Comparison of ENCODE assay signal across 8 cellular contexts in the genomic region with DNA sequence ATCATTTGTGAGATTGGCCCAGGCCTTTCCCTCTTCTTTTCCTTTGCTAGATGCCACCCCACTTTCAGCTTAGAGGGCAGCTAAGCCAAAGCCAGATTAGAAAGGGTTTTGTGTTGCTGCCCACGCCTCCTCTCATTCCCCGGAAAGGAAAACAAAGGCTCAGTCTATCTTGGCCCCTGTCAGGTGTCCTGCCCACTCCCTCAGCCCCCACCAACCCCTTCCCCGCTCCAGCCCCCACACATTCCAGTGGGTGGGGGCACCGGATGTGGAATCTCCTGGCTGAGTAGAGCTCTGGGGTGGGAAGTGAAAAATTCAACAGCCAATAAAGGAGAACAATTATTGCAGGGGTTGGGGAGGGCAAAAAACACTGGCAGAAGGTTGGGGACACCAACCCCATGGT. TPM values are rescaled to one million over a fixed set of nuclear protein-coding genes. Genes with fewer than 3 reads are reported as not detected.
DNase-seq lines count a peak whose midpoint lies in the region; ATAC-seq, FAIRE-seq and TF ChIP-seq lines count a peak whose summit lies in the region.
"Had no signal": no experiment of that assay in that cellular context is flagged by ENCODE, and none has a peak within 500 bp of the region (broad histone marks: within the 10 kb centered on the region; RNA-seq: fewer than 3 reads in every experiment).

No MANE protein-coding gene starts in this region.

- no peaks in the 10 kb centered on the region for H3K9me3 Mint-ChIP-seq in CD4-positive, CD25-positive, alpha-beta regulatory T cell
- H3K9me3 Mint-ChIP-seq in activated CD4-positive, alpha-beta memory T cell treated with anti-CD3 and anti-CD28 coated beads for 36 hours = no peaks in the 10 kb centered on the region

- TF ChIP-seq RAD21 in HepG2 (CRISPR knock-in tag; IDR thresholded peaks at IDR 0.05) = no peak

- TF ChIP-seq EP300 in HepG2 (IDR thresholded peaks at IDR 0.05; ENCODE audit: low read depth in 2 of 2, low read length in 2 of 2) (no peak), HepG2 (CRISPR knock-in tag; IDR thresholded peaks at IDR 0.05; ENCODE audit: borderline replicate concordance) (no peak)

- no peak for DNase-seq in CD4-positive, CD25-positive, alpha-beta regulatory T cell
- no peak for DNase-seq in activated CD4-positive, alpha-beta memory T cell treated with anti-CD3 and anti-CD28 coated beads for 36 hours
- DNase-seq in HepG2 (ENCODE audit: low spot score) (no peak), NCI-H1092 treated with DMSO at 0.1 percent for 48 hours (lab: John Stamatoyannopoulos, UW) (no peak)
- DNase-seq in stimulated activated CD4-positive, alpha-beta T cell treated with anti-CD3 and anti-CD28 coated beads, Interleukin-1b, Interleukin-23, amount 100 ng/mL, for 48 hours = no peak
- DNase-seq: NCI-H1105 had no signal

- TF ChIP-seq POLR2A in HepG2 (IDR thresholded peaks at IDR 0.05; ENCODE audit: insufficient read depth in 1 of 2, low read depth in 2 of 2, low read length in 2 of 2) = no peak

- POLR2A ChIA-PET in activated CD4-positive, alpha-beta memory T cell treated with anti-CD3 and anti-CD28 coated beads for 36 hours (lab: Charles Lee) = interaction anchor here (3.1 kb wide), 1 partner anchor 12 kb away, joined by 23 read pairs; a partner anchor contains a TSS
- POLR2A ChIA-PET in HepG2 (lab: Yijun Ruan, JAX) = interaction anchor here (1.2 to 4.5 kb wide), 2 partner anchors 11 to 36 kb away, joined by 4 to 38 read pairs; a partner anchor contains a TSS

- H3K4me1 ChIP-seq in CD4-positive, CD25-positive, alpha-beta regulatory T cell (ENCODE audit: control insufficient read depth, insufficient read depth, low read length, poor library complexity, severe bottlenecking) = peaks cover 37% of the 10 kb centered on the region
- H3K4me1 ChIP-seq in HepG2 (ENCODE audit: insufficient read depth, low read length) = peaks cover 69% of the 10 kb centered on the region

- FAIRE-seq in HepG2 (lab: Jason Lieb, UNC) = no peak

- 47% methylated on average over 4 of the region's 4 CpGs for WGBS in HepG2 (ENCODE audit: low lambda C conversion rate)

- BruUV-seq in HepG2 (replicated peaks; lab: Mats Ljungman, UMichigan) = no TSS peak

- peak overlapping the region; percentile 72 for H3K4me2 ChIP-seq in HepG2 (ENCODE audit: low read depth, low read length)

- no peaks in the 10 kb centered on the region for H3K9me3 ChIP-seq in CD4-positive, CD25-positive, alpha-beta regulatory T cell (ENCODE audit: control insufficient read depth in 2 of 2, low read length in 2 of 2)
- no peaks in the 10 kb centered on the region for H3K9me3 ChIP-seq in HepG2 (ENCODE audit: low read length)

- intact Hi-C loops in activated CD4-positive, alpha-beta memory T cell treated with anti-CD3 and anti-CD28 coated beads for 36 hours (cut with micrococcal nuclease) = loop anchor here (5.0 kb wide), 2 partner anchors 71 to 731 kb away; no protein-coding TSS in a partner anchor
- intact Hi-C loops in HepG2 (cut with micrococcal nuclease; ENCODE audit: unreplicated experiment) = no loop called here

- no peaks in the 10 kb centered on the region for H3K27me3 ChIP-seq in CD4-positive, CD25-positive, alpha-beta regulatory T cell (ENCODE audit: control insufficient read depth, insufficient read depth, low read length)
- H3K27me3 ChIP-seq in HepG2 (ENCODE audit: control insufficient read depth in 1 of 2, insufficient read depth in 2 of 2, low read length in 2 of 2) = no peaks in the 10 kb centered on the region
- H3K27me3 ChIP-seq: cardiac muscle cell had no signal

- no peak overlapping the region for H3K9ac ChIP-seq in HepG2 (ENCODE audit: insufficient read depth, low read depth, low read length)

- H3K4me3 ChIP-seq in CD4-positive, CD25-positive, alpha-beta regulatory T cell (ENCODE audit: low read depth, low read length) = no peak overlapping the region
- H3K4me3 ChIP-seq in HepG2 (replicated peaks in 1 of 3; ENCODE audit: insufficient read depth in 1 of 3, low read depth in 2 of 3, low read length in 3 of 3) = no peak overlapping the region
- H3K4me3 ChIP-seq: cardiac muscle cell had no signal

- peak overlapping the region in 2 of 3 donors; percentile 11 to 98 for H3K27ac Mint-ChIP-seq in CD4-positive, CD25-positive, alpha-beta regulatory T cell
- peak overlapping the region; percentile 89 for H3K27ac Mint-ChIP-seq in activated CD4-positive, alpha-beta memory T cell treated with anti-CD3 and anti-CD28 coated beads for 36 hours

- H3K36me3 ChIP-seq in CD4-positive, CD25-positive, alpha-beta regulatory T cell (ENCODE audit: control insufficient read depth, insufficient read depth, low read length) = peaks cover 21% of the 10 kb centered on the region
- no peaks in the 10 kb centered on the region; a peak in 1 of 5 replicates for H3K36me3 ChIP-seq in HepG2 (replicated peaks in 1 of 2; ENCODE audit: control insufficient read depth in 1 of 2, insufficient read depth in 2 of 2, low read length in 2 of 2)
- H3K36me3 ChIP-seq: cardiac muscle cell had no signal

- H3K4me3 Mint-ChIP-seq in CD4-positive, CD25-positive, alpha-beta regulatory T cell = peak overlapping the region; percentile 88 to 97 (median 95)
- H3K4me3 Mint-ChIP-seq in activated CD4-positive, alpha-beta memory T cell treated with anti-CD3 and anti-CD28 coated beads for 36 hours = peak overlapping the region; percentile 90

- in situ Hi-C loops in HepG2 (cut with HindIII; ENCODE audit: extremely low pct_ligation_motif_present, low pct_unique_long_range_greater_than_20kb) = no loop called here

- no peak for ATAC-seq in CD4-positive, CD25-positive, alpha-beta regulatory T cell (ENCODE audit: low read depth in 2 of 2)
- ATAC-seq in HepG2 (no peak), GM18520 (IDR thresholded peaks at IDR 0.05; ENCODE audit: unreplicated experiment) (no peak)

- H3K27me3 Mint-ChIP-seq in CD4-positive, CD25-positive, alpha-beta regulatory T cell = no peaks in the 10 kb centered on the region
- H3K27me3 Mint-ChIP-seq in activated CD4-positive, alpha-beta memory T cell treated with anti-CD3 and anti-CD28 coated beads for 36 hours = peaks cover 2% of the 10 kb centered on the region

- CTCF ChIA-PET in activated CD4-positive, alpha-beta memory T cell treated with anti-CD3 and anti-CD28 coated beads for 36 hours (lab: Charles Lee) = interaction anchor here (1.2 to 3.9 kb wide), 3 partner anchors 12 to 20 kb away, joined by 5 to 36 read pairs (median 11); a partner anchor contains a TSS
- CTCF ChIA-PET in HepG2 (lab: Yijun Ruan, JAX; ENCODE audit: low intra/inter-chr PET ratio, low total read pairs) = no interaction called here

- no peak overlapping the region for H2AFZ ChIP-seq in HepG2 (ENCODE audit: low read length)

- TF ChIP-seq CTCF in HepG2 (CRISPR knock-in tag; IDR thresholded peaks at IDR 0.05) = no peak

- H4K20me1 ChIP-seq in HepG2 (ENCODE audit: insufficient read depth, low read length) = no peaks in the 10 kb centered on the region

- no peaks in the 10 kb centered on the region for H3K79me2 ChIP-seq in HepG2 (ENCODE audit: insufficient read depth, low read length)

- peaks cover 7% of the 10 kb centered on the region for H3K36me3 Mint-ChIP-seq in CD4-positive, CD25-positive, alpha-beta regulatory T cell
- peaks cover 6% of the 10 kb centered on the region for H3K36me3 Mint-ChIP-seq in activated CD4-positive, alpha-beta memory T cell treated with anti-CD3 and anti-CD28 coated beads for 36 hours

- peaks cover 8 to 41% (median 25%) of the 10 kb centered on the region in 4 donors for H3K4me1 Mint-ChIP-seq in CD4-positive, CD25-positive, alpha-beta regulatory T cell
- peaks cover 30% of the 10 kb centered on the region for H3K4me1 Mint-ChIP-seq in activated CD4-positive, alpha-beta memory T cell treated with anti-CD3 and anti-CD28 coated beads for 36 hours (ENCODE audit: low read depth)

- no peak overlapping the region for H3K27ac ChIP-seq in CD4-positive, CD25-positive, alpha-beta regulatory T cell (ENCODE audit: insufficient read depth, low read length, poor library complexity, severe bottlenecking)
- H3K27ac ChIP-seq in HepG2 (ENCODE audit: extremely low read length, insufficient read depth, low read length) = no peak overlapping the region
- H3K27ac ChIP-seq: cardiac muscle cell had no signal

RNA-seq across cellular contexts. Expression of a gene that starts 2.2 kb away (rescaled TPM):
- 10.1 TPM for total RNA-seq in CD4-positive, CD25-positive, alpha-beta regulatory T cell
- 1 to 10 TPM in 3 of 4 donors, under 1 TPM in 1; 0.94 to 1.6 (median 1.4) TPM for polyA plus RNA-seq in CD4-positive, CD25-positive, alpha-beta regulatory T cell
- 1 to 10 TPM; 5.1 to 7.0 TPM for total RNA-seq in activated CD4-positive, alpha-beta memory T cell treated with anti-CD3 and anti-CD28 coated beads for 36 hours
- total RNA-seq in HepG2 (2016; rRNA removed; fragmentation: Illumina TruSeq; extraction: Trizol) = 1.0 and 2.6 TPM in 2 replicates
- total RNA-seq in HepG2 (2016; cell fraction: cytosol; rRNA removed; fragmentation: Illumina TruSeq; extraction: Trizol; ENCODE audit: low read depth) = 1.2 and 1.5 TPM in 2 replicates
- 1.2 and 2.6 TPM in 2 replicates for total RNA-seq in HepG2 (2016; cell fraction: insoluble cytoplasmic fraction; rRNA removed; fragmentation: Illumina TruSeq; extraction: Trizol)
- total RNA-seq in HepG2 (2016; cell fraction: membrane; rRNA removed; fragmentation: Illumina TruSeq; extraction: Trizol) = 1.3 and 1.5 TPM in 2 replicates
- total RNA-seq in HepG2 (2016; cell fraction: nucleus; rRNA removed; fragmentation: Illumina TruSeq; extraction: Trizol) = 4.5 and 6.2 TPM in 2 replicates
- 5.7 TPM in 2 replicates for polyA plus RNA-seq in HepG2 (2011; rRNA removed)
- polyA plus RNA-seq in HepG2 (2011; cell fraction: cytosol; rRNA removed) = 2.4 and 3.4 TPM in 2 replicates
- polyA plus RNA-seq in HepG2 (2011; cell fraction: nucleus; rRNA removed) = 17.8 and 19.4 TPM in 2 replicates
- polyA plus RNA-seq in HepG2 (2012) = 3.3 and 4.2 TPM in 2 replicates
- polyA plus RNA-seq in HepG2 (2016; cell fraction: cytosol; fragmentation: Illumina TruSeq; extraction: Trizol; ENCODE audit: low read depth) = 0.41 and 0.84 TPM in 2 replicates
- 0.71 and 0.91 TPM in 2 replicates for polyA plus RNA-seq in HepG2 (2016; cell fraction: insoluble cytoplasmic fraction; fragmentation: Illumina TruSeq; extraction: Trizol; ENCODE audit: low read depth)
- 1.0 and 1.1 TPM in 2 replicates for polyA plus RNA-seq in HepG2 (2016; cell fraction: membrane; fragmentation: Illumina TruSeq; extraction: Trizol; ENCODE audit: low read depth)
- polyA plus RNA-seq in HepG2 (2016; cell fraction: nucleus; fragmentation: Illumina TruSeq; extraction: Trizol; ENCODE audit: insufficient read depth, low read depth) = 9.3 and 11.2 TPM in 2 replicates
- polyA minus RNA-seq in HepG2 (2011; rRNA and poly(A)+ RNA removed; ENCODE audit: low replicate concordance) = 4.1 and 8.8 TPM in 2 replicates
- polyA minus RNA-seq in HepG2 (2011; cell fraction: cytosol; rRNA and poly(A)+ RNA removed) = 0.53 and 0.79 TPM in 2 replicates
- 11.6 and 16.1 TPM in 2 replicates for polyA minus RNA-seq in HepG2 (2011; cell fraction: nucleus; rRNA and poly(A)+ RNA removed)

RNA-seq across cellular contexts. Expression of a gene that starts 2.2 kb away (rescaled TPM):
- 60.1 TPM for total RNA-seq in CD4-positive, CD25-positive, alpha-beta regulatory T cell
- 100 to 1,000 TPM in 3 of 4 donors, 10 to 100 TPM in 1; 83.6 to 128 (median 112) TPM for polyA plus RNA-seq in CD4-positive, CD25-positive, alpha-beta regulatory T cell
- total RNA-seq in activated CD4-positive, alpha-beta memory T cell treated with anti-CD3 and anti-CD28 coated beads for 36 hours = 100 to 1,000 TPM; 153 to 162 TPM
- total RNA-seq in HepG2 (2016; rRNA removed; fragmentation: Illumina TruSeq; extraction: Trizol) = 95.3 and 99.7 TPM in 2 replicates
- total RNA-seq in HepG2 (2016; cell fraction: cytosol; rRNA removed; fragmentation: Illumina TruSeq; extraction: Trizol; ENCODE audit: low read depth) = 118 and 144 TPM in 2 replicates
- total RNA-seq in HepG2 (2016; cell fraction: insoluble cytoplasmic fraction; rRNA removed; fragmentation: Illumina TruSeq; extraction: Trizol) = 97.9 and 110 TPM in 2 replicates
- 102 and 108 TPM in 2 replicates for total RNA-seq in HepG2 (2016; cell fraction: membrane; rRNA removed; fragmentation: Illumina TruSeq; extraction: Trizol)
- total RNA-seq in HepG2 (2016; cell fraction: nucleus; rRNA removed; fragmentation: Illumina TruSeq; extraction: Trizol) = 34.2 and 48.7 TPM in 2 replicates
- 50.5 and 55.1 TPM in 2 replicates for polyA plus RNA-seq in HepG2 (2011; rRNA removed)
- polyA plus RNA-seq in HepG2 (2011; cell fraction: cytosol; rRNA removed) = 74.9 and 112 TPM in 2 replicates
- polyA plus RNA-seq in HepG2 (2011; cell fraction: nucleus; rRNA removed) = 22.5 and 27.2 TPM in 2 replicates
- polyA plus RNA-seq in HepG2 (2012) = 34.8 and 38.2 TPM in 2 replicates
- polyA plus RNA-seq in HepG2 (2016; cell fraction: cytosol; fragmentation: Illumina TruSeq; extraction: Trizol; ENCODE audit: low read depth) = 149 and 162 TPM in 2 replicates
- 107 and 112 TPM in 2 replicates for polyA plus RNA-seq in HepG2 (2016; cell fraction: insoluble cytoplasmic fraction; fragmentation: Illumina TruSeq; extraction: Trizol; ENCODE audit: low read depth)
- 91.5 and 100 TPM in 2 replicates for polyA plus RNA-seq in HepG2 (2016; cell fraction: membrane; fragmentation: Illumina TruSeq; extraction: Trizol; ENCODE audit: low read depth)
- 64.2 and 67.2 TPM in 2 replicates for polyA plus RNA-seq in HepG2 (2016; cell fraction: nucleus; fragmentation: Illumina TruSeq; extraction: Trizol; ENCODE audit: insufficient read depth, low read depth)
- polyA minus RNA-seq in HepG2 (2011; rRNA and poly(A)+ RNA removed; ENCODE audit: low replicate concordance) = 21.9 and 89.7 TPM in 2 replicates
- polyA minus RNA-seq in HepG2 (2011; cell fraction: cytosol; rRNA and poly(A)+ RNA removed) = 6.7 and 11.0 TPM in 2 replicates
- polyA minus RNA-seq in HepG2 (2011; cell fraction: nucleus; rRNA and poly(A)+ RNA removed) = 7.8 and 8.2 TPM in 2 replicates

RNA-seq across cellular contexts. Expression of a gene that starts 10.3 kb away (rescaled TPM):
- 0.76 TPM for total RNA-seq in CD4-positive, CD25-positive, alpha-beta regulatory T cell
- polyA plus RNA-seq in CD4-positive, CD25-positive, alpha-beta regulatory T cell = under 1 TPM in 1 of 4 donors, not detected in 3; 0.29 TPM
- total RNA-seq in activated CD4-positive, alpha-beta memory T cell treated with anti-CD3 and anti-CD28 coated beads for 36 hours = 1 to 10 TPM; 4.1 to 4.5 TPM
- total RNA-seq in HepG2 (2016; rRNA removed; fragmentation: Illumina TruSeq; extraction: Trizol) = 0.24 and 0.75 TPM in 2 replicates
- total RNA-seq in HepG2 (2016; cell fraction: cytosol; rRNA removed; fragmentation: Illumina TruSeq; extraction: Trizol; ENCODE audit: low read depth) = not detected in 2 replicates
- total RNA-seq in HepG2 (2016; cell fraction: insoluble cytoplasmic fraction; rRNA removed; fragmentation: Illumina TruSeq; extraction: Trizol) = 0.15 and 0.35 TPM in 2 replicates
- 0.03 and 0.14 TPM in 2 replicates for total RNA-seq in HepG2 (2016; cell fraction: membrane; rRNA removed; fragmentation: Illumina TruSeq; extraction: Trizol)
- total RNA-seq in HepG2 (2016; cell fraction: nucleus; rRNA removed; fragmentation: Illumina TruSeq; extraction: Trizol) = 1.3 and 1.5 TPM in 2 replicates
- 0.65 and 1.8 TPM in 2 replicates for polyA plus RNA-seq in HepG2 (2011; rRNA removed)
- polyA plus RNA-seq in HepG2 (2011; cell fraction: cytosol; rRNA removed) = 0.16 and 0.28 TPM in 2 replicates
- 12.1 and 12.6 TPM in 2 replicates for polyA plus RNA-seq in HepG2 (2011; cell fraction: nucleus; rRNA removed)
- polyA plus RNA-seq in HepG2 (2012) = 1.1 and 1.2 TPM in 2 replicates
- polyA plus RNA-seq in HepG2 (2016; cell fraction: cytosol; fragmentation: Illumina TruSeq; extraction: Trizol; ENCODE audit: low read depth) = not detected in 2 replicates
- 0.28 TPM in 1 of 2 replicates, not detected in the other for polyA plus RNA-seq in HepG2 (2016; cell fraction: insoluble cytoplasmic fraction; fragmentation: Illumina TruSeq; extraction: Trizol; ENCODE audit: low read depth)
- not detected in 2 replicates for polyA plus RNA-seq in HepG2 (2016; cell fraction: membrane; fragmentation: Illumina TruSeq; extraction: Trizol; ENCODE audit: low read depth)
- polyA plus RNA-seq in HepG2 (2016; cell fraction: nucleus; fragmentation: Illumina TruSeq; extraction: Trizol; ENCODE audit: insufficient read depth, low read depth) = 1.7 and 2.7 TPM in 2 replicates
- 1.4 and 1.9 TPM in 2 replicates for polyA minus RNA-seq in HepG2 (2011; rRNA and poly(A)+ RNA removed; ENCODE audit: low replicate concordance)
- not detected in 2 replicates for polyA minus RNA-seq in HepG2 (2011; cell fraction: cytosol; rRNA and poly(A)+ RNA removed)
- 2.2 and 3.1 TPM in 2 replicates for polyA minus RNA-seq in HepG2 (2011; cell fraction: nucleus; rRNA and poly(A)+ RNA removed)

RNA-seq across cellular contexts. Expression of a gene that starts 10.8 kb away (rescaled TPM):
- total RNA-seq in CD4-positive, CD25-positive, alpha-beta regulatory T cell = 46.4 TPM
- polyA plus RNA-seq in CD4-positive, CD25-positive, alpha-beta regulatory T cell = 100 to 1,000 TPM; 145 to 205 (median 180) TPM
- 100 to 1,000 TPM; 204 to 210 TPM for total RNA-seq in activated CD4-positive, alpha-beta memory T cell treated with anti-CD3 and anti-CD28 coated beads for 36 hours
- total RNA-seq in HepG2 (2016; rRNA removed; fragmentation: Illumina TruSeq; extraction: Trizol) = 134 and 277 TPM in 2 replicates
- 129 and 132 TPM in 2 replicates for total RNA-seq in HepG2 (2016; cell fraction: cytosol; rRNA removed; fragmentation: Illumina TruSeq; extraction: Trizol; ENCODE audit: low read depth)
- 128 and 284 TPM in 2 replicates for total RNA-seq in HepG2 (2016; cell fraction: insoluble cytoplasmic fraction; rRNA removed; fragmentation: Illumina TruSeq; extraction: Trizol)
- total RNA-seq in HepG2 (2016; cell fraction: membrane; rRNA removed; fragmentation: Illumina TruSeq; extraction: Trizol) = 138 and 152 TPM in 2 replicates
- 203 and 224 TPM in 2 replicates for total RNA-seq in HepG2 (2016; cell fraction: nucleus; rRNA removed; fragmentation: Illumina TruSeq; extraction: Trizol)
- 211 and 234 TPM in 2 replicates for polyA plus RNA-seq in HepG2 (2011; rRNA removed)
- polyA plus RNA-seq in HepG2 (2011; cell fraction: cytosol; rRNA removed) = 424 and 444 TPM in 2 replicates
- 140 and 196 TPM in 2 replicates for polyA plus RNA-seq in HepG2 (2011; cell fraction: nucleus; rRNA removed)
- 226 and 283 TPM in 2 replicates for polyA plus RNA-seq in HepG2 (2012)
- 186 and 213 TPM in 2 replicates for polyA plus RNA-seq in HepG2 (2016; cell fraction: cytosol; fragmentation: Illumina TruSeq; extraction: Trizol; ENCODE audit: low read depth)
- 153 and 161 TPM in 2 replicates for polyA plus RNA-seq in HepG2 (2016; cell fraction: insoluble cytoplasmic fraction; fragmentation: Illumina TruSeq; extraction: Trizol; ENCODE audit: low read depth)
- polyA plus RNA-seq in HepG2 (2016; cell fraction: membrane; fragmentation: Illumina TruSeq; extraction: Trizol; ENCODE audit: low read depth) = 149 and 167 TPM in 2 replicates
- 381 and 422 TPM in 2 replicates for polyA plus RNA-seq in HepG2 (2016; cell fraction: nucleus; fragmentation: Illumina TruSeq; extraction: Trizol; ENCODE audit: insufficient read depth, low read depth)
- 159 and 211 TPM in 2 replicates for polyA minus RNA-seq in HepG2 (2011; rRNA and poly(A)+ RNA removed; ENCODE audit: low replicate concordance)
- 94.7 and 99.2 TPM in 2 replicates for polyA minus RNA-seq in HepG2 (2011; cell fraction: cytosol; rRNA and poly(A)+ RNA removed)
- polyA minus RNA-seq in HepG2 (2011; cell fraction: nucleus; rRNA and poly(A)+ RNA removed) = 47.0 and 55.9 TPM in 2 replicates

RNA-seq across cellular contexts. Expression of a gene that starts 24.9 kb away (rescaled TPM):
- total RNA-seq in CD4-positive, CD25-positive, alpha-beta regulatory T cell = 7.4 TPM
- 1 to 10 TPM in 1 of 4 donors, under 1 TPM in 3; 0.56 to 1.2 (median 0.66) TPM for polyA plus RNA-seq in CD4-positive, CD25-positive, alpha-beta regulatory T cell
- total RNA-seq in activated CD4-positive, alpha-beta memory T cell treated with anti-CD3 and anti-CD28 coated beads for 36 hours = 1 to 10 TPM; 7.7 to 8.7 TPM
- total RNA-seq in HepG2 (2016; rRNA removed; fragmentation: Illumina TruSeq; extraction: Trizol) = 1.4 and 1.5 TPM in 2 replicates
- total RNA-seq in HepG2 (2016; cell fraction: cytosol; rRNA removed; fragmentation: Illumina TruSeq; extraction: Trizol; ENCODE audit: low read depth) = 5.4 and 5.8 TPM in 2 replicates
- total RNA-seq in HepG2 (2016; cell fraction: insoluble cytoplasmic fraction; rRNA removed; fragmentation: Illumina TruSeq; extraction: Trizol) = 0.56 and 1.8 TPM in 2 replicates
- total RNA-seq in HepG2 (2016; cell fraction: membrane; rRNA removed; fragmentation: Illumina TruSeq; extraction: Trizol) = 6.1 and 6.4 TPM in 2 replicates
- total RNA-seq in HepG2 (2016; cell fraction: nucleus; rRNA removed; fragmentation: Illumina TruSeq; extraction: Trizol) = 0.53 and 1.2 TPM in 2 replicates
- 0.63 and 1.0 TPM in 2 replicates for polyA plus RNA-seq in HepG2 (2011; rRNA removed)
- 0.85 and 1.1 TPM in 2 replicates for polyA plus RNA-seq in HepG2 (2011; cell fraction: cytosol; rRNA removed)
- 0.83 and 1.1 TPM in 2 replicates for polyA plus RNA-seq in HepG2 (2011; cell fraction: nucleus; rRNA removed)
- 0.56 and 1.0 TPM in 2 replicates for polyA plus RNA-seq in HepG2 (2012)
- 14.3 and 14.9 TPM in 2 replicates for polyA plus RNA-seq in HepG2 (2016; cell fraction: cytosol; fragmentation: Illumina TruSeq; extraction: Trizol; ENCODE audit: low read depth)
- 2.1 and 3.0 TPM in 2 replicates for polyA plus RNA-seq in HepG2 (2016; cell fraction: insoluble cytoplasmic fraction; fragmentation: Illumina TruSeq; extraction: Trizol; ENCODE audit: low read depth)
- polyA plus RNA-seq in HepG2 (2016; cell fraction: membrane; fragmentation: Illumina TruSeq; extraction: Trizol; ENCODE audit: low read depth) = 11.3 and 12.5 TPM in 2 replicates
- polyA plus RNA-seq in HepG2 (2016; cell fraction: nucleus; fragmentation: Illumina TruSeq; extraction: Trizol; ENCODE audit: insufficient read depth, low read depth) = 2.0 and 2.7 TPM in 2 replicates
- 1.8 and 14.3 TPM in 2 replicates for polyA minus RNA-seq in HepG2 (2011; rRNA and poly(A)+ RNA removed; ENCODE audit: low replicate concordance)
- polyA minus RNA-seq in HepG2 (2011; cell fraction: cytosol; rRNA and poly(A)+ RNA removed) = 0.18 and 0.49 TPM in 2 replicates
- 0.90 and 0.99 TPM in 2 replicates for polyA minus RNA-seq in HepG2 (2011; cell fraction: nucleus; rRNA and poly(A)+ RNA removed)
